Comparison of ENCODE assay signal across 10 cellular contexts in genomic region chr13:21032656-21033055, GRCh38. TPM values are rescaled to one million over a fixed set of nuclear protein-coding genes. Genes with fewer than 3 reads are reported as not detected.
A peak's percentile ranks its signal among the peaks of the same experiment; 100 is the strongest.
DNase-seq lines count a peak whose midpoint lies in the region; ATAC-seq, FAIRE-seq and TF ChIP-seq lines count a peak whose summit lies in the region.
"Had no signal": no experiment of that assay in that cellular context is flagged by ENCODE, and none has a peak within 500 bp of the region (broad histone marks: within the 10 kb centered on the region; RNA-seq: fewer than 3 reads in every experiment).

No MANE protein-coding gene starts in this region.

- H3K27me3 ChIP-seq in heart left ventricle (no peaks in the 10 kb centered on the region), esophagus muscularis mucosa (no peaks in the 10 kb centered on the region), pancreas (no peaks in the 10 kb centered on the region), aorta (ENCODE audit: control insufficient read depth in 1 of 2, insufficient read depth in 2 of 2, low read length in 1 of 2) (no peaks in the 10 kb centered on the region)

- 82 to 90% (median 86%) methylated on average over 10 of the region's 10 CpGs for WGBS in heart left ventricle, 4 donors
- 94% methylated on average over 10 of the region's 10 CpGs for WGBS in esophagus muscularis mucosa
- WGBS in pancreas, 2 donors, result 84 to 85% methylated on average over 10 of the region's 10 CpGs
- 90 to 93% methylated on average over 10 of the region's 10 CpGs for WGBS in aorta, 2 donors

- TF ChIP-seq EP300 in esophagus muscularis mucosa (IDR thresholded peaks at IDR 0.05), result no peak

- no peak for TF ChIP-seq POLR2A in heart left ventricle (IDR thresholded peaks at IDR 0.05)
- no peak for TF ChIP-seq POLR2A in esophagus muscularis mucosa (IDR thresholded peaks at IDR 0.05; ENCODE audit: low read depth)

- H3K4me3 ChIP-seq in heart left ventricle, result peak overlapping the region in 1 of 12 donors; percentile 6
- H3K4me3 ChIP-seq in esophagus muscularis mucosa, result peak overlapping the region; percentile 14 to 36 (median 25)
- H3K4me3 ChIP-seq in pancreas, result no peak overlapping the region
- no peak overlapping the region for H3K4me3 ChIP-seq in aorta (ENCODE audit: low read length in 2 of 2)

- no peaks in the 10 kb centered on the region for H3K36me3 ChIP-seq in heart left ventricle
- H3K36me3 ChIP-seq in esophagus muscularis mucosa, result peaks cover 0 to 3% (median under 1%) of the 10 kb centered on the region in 4 donors
- no peaks in the 10 kb centered on the region for H3K36me3 ChIP-seq in pancreas
- H3K36me3 ChIP-seq in aorta (ENCODE audit: control insufficient read depth in 1 of 2, insufficient read depth in 2 of 2, low read length in 1 of 2), result no peaks in the 10 kb centered on the region

- H3K4me1 ChIP-seq in heart left ventricle (peaks cover 17 to 67% (median 54%) of the 10 kb centered on the region in 12 donors), esophagus muscularis mucosa (peaks cover 56 to 74% (median 66%) of the 10 kb centered on the region in 4 donors), pancreas (peaks cover 18 to 29% (median 29%) of the 10 kb centered on the region in 3 donors), aorta (ENCODE audit: control insufficient read depth in 1 of 2, insufficient read depth in 2 of 2, low read length in 2 of 2) (peaks cover 0 to 6% of the 10 kb centered on the region in 2 donors)

- DNase-seq in heart left ventricle (peak in 1 of 5 donors; percentile 24), Right ventricle myocardium superior (no peak), esophagus muscularis mucosa (ENCODE audit: extremely low spot score) (no peak), pancreas (no peak), aorta (no peak), SHP77 treated with DMSO at 0.1 percent for 48 hours (lab: John Stamatoyannopoulos, UW) (no peak)
- DNase-seq in stimulated activated CD4-positive, alpha-beta T cell treated with anti-CD3 and anti-CD28 coated beads, Interleukin-12 subunit alpha, Interleukin-12 subunit beta, amount 100 ng/mL, for 4 hours, result no peak
- DNase-seq: activated T-cell treated with anti-CD3 and anti-CD28 coated beads, Interleukin-2, amount 50 U/mL, for 1 hour; DMS53 had no signal

- ATAC-seq in heart left ventricle, result no peak
- ATAC-seq in Right ventricle myocardium superior (ENCODE audit: poor library complexity), result no peak
- ATAC-seq in pancreas, result no peak
- peak; percentile 3 for ATAC-seq in aorta (ENCODE audit: low FRiP score)
- no peak for ATAC-seq in HG03460 (IDR thresholded peaks at IDR 0.05; ENCODE audit: unreplicated experiment)

- H3K9me3 ChIP-seq in heart left ventricle (no peaks in the 10 kb centered on the region), esophagus muscularis mucosa (no peaks in the 10 kb centered on the region), pancreas (no peaks in the 10 kb centered on the region), aorta (ENCODE audit: control insufficient read depth, low read length) (no peaks in the 10 kb centered on the region)

- FAIRE-seq in pancreas (lab: Jason Lieb, UNC), result no peak

- intact Hi-C loops in heart left ventricle (cut with DNase I), result loop anchor here in 1 of 10 donors (10.0 kb wide), 1 partner anchor 102 kb away; no protein-coding TSS in a partner anchor
- intact Hi-C loops in Right ventricle myocardium superior (cut with DNase I), result no loop called here
- intact Hi-C loops in esophagus muscularis mucosa (cut with DNase I), result no loop called here
- intact Hi-C loops in pancreas (cut with DNase I), result no loop called here
- intact Hi-C loops in aorta (cut with DNase I), result no loop called here

- H3K27ac ChIP-seq in heart left ventricle, result peak overlapping the region; percentile 44 to 87 (median 78)
- peak overlapping the region; percentile 78 to 91 (median 89) for H3K27ac ChIP-seq in esophagus muscularis mucosa (replicated peaks in 1 of 4)
- H3K27ac ChIP-seq in pancreas, result peak overlapping the region; percentile 44 to 92 (median 88)
- peak overlapping the region; percentile 3 to 92 for H3K27ac ChIP-seq in aorta (ENCODE audit: low read depth in 1 of 2, low read length in 2 of 2)

- TF ChIP-seq CTCF in heart left ventricle (IDR thresholded peaks at IDR 0.05) (no peak), esophagus muscularis mucosa (IDR thresholded peaks at IDR 0.05) (no peak), pancreas (IDR thresholded peaks at IDR 0.05) (no peak)

RNA-seq across cellular contexts. Expression of gene LATS2, which starts 28.7 kb away (rescaled TPM):
- 10 to 100 TPM; 16.6 to 35.6 (median 27.1) TPM for total RNA-seq in heart left ventricle
- 10 to 100 TPM in 1 of 2 donors, 1 to 10 TPM in 1; 7.8 to 22.9 TPM for polyA plus RNA-seq in heart left ventricle
- 22.5 TPM for total RNA-seq in Right ventricle myocardium superior
- total RNA-seq in esophagus muscularis mucosa, result 10 to 100 TPM; 49.8 to 93.8 (median 77.0) TPM
- total RNA-seq in pancreas, result 10 to 100 TPM in 2 of 6 donors, 1 to 10 TPM in 4; 6.0 to 12.5 (median 8.3) TPM
- 1 to 10 TPM; 3.8 to 6.7 TPM for polyA plus RNA-seq in pancreas
- 10 to 100 TPM; 52.9 to 64.6 TPM for total RNA-seq in aorta
- polyA plus RNA-seq in aorta, result 10 to 100 TPM in 1 of 2 donors, 1 to 10 TPM in 1; 9.5 to 11.4 TPM

Comparison
In these comparisons a context has a peak if more than half of its experiments do, and no peak if none do; other contexts are left out.
1. H3K4me3 ChIP-seq: peak in esophagus muscularis mucosa (4 of 4); none in pancreas (0 of 4) and aorta (0 of 2).
2. Peak in every context shown above with its lines, with median percentiles within 50 percentile points of each other: H3K27ac ChIP-seq.